In genomic region chr10:73252445-73253225, GRCh38 we compare ENCODE assay signal across 8 cellular contexts. TPM values are rescaled to one million over a fixed set of nuclear protein-coding genes. Genes with fewer than 3 reads are reported as not detected.
DNase-seq lines count a peak whose midpoint lies in the region; ATAC-seq and TF ChIP-seq lines count a peak whose summit lies in the region.

Gene MRPS16 (minus strand): TSS chr10:73252644. CDS start chr10:73252482, 162 bp downstream.

- H3K9me3 Mint-ChIP-seq in chondrocyte (ENCODE audit: low read depth): no peaks in the 10 kb centered on the region

- peak; percentile 97 for TF ChIP-seq POLR2A in GM19099 (IDR thresholded peaks at IDR 0.05; ENCODE audit: extremely low read depth, insufficient read length, low read depth)

- peaks cover 8% of the 10 kb centered on the region for H3K36me3 Mint-ChIP-seq in chondrocyte (ENCODE audit: low read depth)

- no peaks in the 10 kb centered on the region for H3K27me3 ChIP-seq in kidney epithelial cell (ENCODE audit: control insufficient read depth, insufficient read depth, low read length)

- peak; percentile 5 for TF ChIP-seq CTCF in chondrocyte (IDR thresholded peaks at IDR 0.05)
- no peak for TF ChIP-seq CTCF in kidney epithelial cell (IDR thresholded peaks at IDR 0.05; ENCODE audit: insufficient read depth, low read length, poor library complexity, severe bottlenecking)

- H3K4me3 Mint-ChIP-seq in chondrocyte (ENCODE audit: unreplicated experiment): peak within 1 kb of the TSS; percentile 94

- peak within 1 kb of the TSS; percentile 72 for H3K4me3 ChIP-seq in kidney epithelial cell (ENCODE audit: low read depth, low read length)

- H3K27me3 Mint-ChIP-seq in chondrocyte (ENCODE audit: low read depth): no peaks in the 10 kb centered on the region

- ATAC-seq in HG03432 (IDR thresholded peaks at IDR 0.05; ENCODE audit: unreplicated experiment): peak; percentile 86

- H3K4me1 Mint-ChIP-seq in chondrocyte (ENCODE audit: low read depth): peaks cover 35% of the 10 kb centered on the region

- H3K36me3 ChIP-seq in kidney epithelial cell (ENCODE audit: control insufficient read depth, insufficient read depth, low read length): no peaks in the 10 kb centered on the region

- peak; percentile 96 for DNase-seq in AG20443 (ENCODE audit: low spot score)
- DNase-seq in NCI-H510A treated with DMSO at 0.1 percent for 48 hours (lab: John Stamatoyannopoulos, UW): peak; percentile 94
- peak; percentile 88 to 89 for DNase-seq in activated CD4-positive, alpha-beta T cell treated with anti-CD3 and anti-CD28 coated beads for 24 hours (ENCODE audit: low read depth in 2 of 2)
- peak; percentile 94 for DNase-seq in chondrocyte (ENCODE audit: low spot score)
- DNase-seq in kidney epithelial cell (ENCODE audit: low read depth): peak; percentile 87
- DNase-seq in stimulated activated CD4-positive, alpha-beta T cell treated with anti-CD3 and anti-CD28 coated beads, Interleukin-15, amount 100 ng/mL, for 48 hours (ENCODE audit: low read depth in 2 of 2): peak; percentile 88 to 89

- H3K27ac Mint-ChIP-seq in chondrocyte (ENCODE audit: unreplicated experiment): peak within 1 kb of the TSS; percentile 98

RNA-seq across cellular contexts. Expression of gene MRPS16, which starts in this region (rescaled TPM):
- total RNA-seq in chondrocyte: 63.3 to 84.6 TPM (median 66.7 TPM) in 3 replicates
- 70.5 and 71.9 TPM in 2 replicates for total RNA-seq in kidney epithelial cell

Comparison
In these comparisons a context has a peak if more than half of its experiments do, and no peak if none do; other contexts are left out.
1. Peak in every context shown above with its lines: DNase-seq, ATAC-seq and H3K4me3 ChIP-seq.